In genomic region chr9:132600326-132600984, GRCh38 we compare ENCODE assay signal across 19 cellular contexts. TPM values are rescaled to one million over a fixed set of nuclear protein-coding genes. Genes with fewer than 3 reads are reported as not detected.
A peak's percentile ranks its signal among the peaks of the same experiment; 100 is the strongest.
DNase-seq lines count a peak whose midpoint lies in the region; ATAC-seq and TF ChIP-seq lines count a peak whose summit lies in the region.
"Had no signal": no experiment of that assay in that cellular context is flagged by ENCODE, and none has a peak within 500 bp of the region (broad histone marks: within the 10 kb centered on the region; RNA-seq: fewer than 3 reads in every experiment).

No MANE protein-coding gene starts in this region.

- H3K4me3 ChIP-seq in right atrium auricular region: no peak overlapping the region
- H3K4me3 ChIP-seq: BLaER1, HAP-1 had no signal

- peaks cover 0 to 13% of the 10 kb centered on the region in 2 donors for H3K4me1 ChIP-seq in right atrium auricular region
- H3K4me1 ChIP-seq: Caco-2, HAP-1 had no signal

- intact Hi-C loops in cardiac septum (cut with DNase I) (no loop called here), left ventricle myocardium superior (cut with micrococcal nuclease) (no loop called here)

- peaks cover 5% of the 10 kb centered on the region for H3K4me1 Mint-ChIP-seq in T-helper 2 cell treated with Interferon-gamma antibody and Interleukin-4, amounts not matched to agents 5 μg/mL and 100 μg/mL, for 36 hours (ENCODE audit: low read depth)
- H3K4me1 Mint-ChIP-seq: B cell had no signal

- H3K27me3 ChIP-seq in right atrium auricular region: no peaks in the 10 kb centered on the region
- H3K27me3 ChIP-seq: BLaER1 had no signal

- peaks cover 3% of the 10 kb centered on the region for H3K36me3 ChIP-seq in right atrium auricular region

- H3K4me3 Mint-ChIP-seq in T-helper 2 cell treated with Interferon-gamma antibody and Interleukin-4, amounts not matched to agents 5 μg/mL and 100 μg/mL, for 36 hours: no peak overlapping the region
- H3K4me3 Mint-ChIP-seq: B cell; CD4-positive, CD25-positive, alpha-beta regulatory T cell; CD8-positive, alpha-beta T cell; HFFc6 had no signal

- H3K27me3 Mint-ChIP-seq in T-helper 2 cell treated with Interferon-gamma antibody and Interleukin-4, amounts not matched to agents 5 μg/mL and 100 μg/mL, for 36 hours (ENCODE audit: low read depth): no peaks in the 10 kb centered on the region
- H3K27me3 Mint-ChIP-seq: B cell; CD4-positive, CD25-positive, alpha-beta regulatory T cell had no signal

- no peaks in the 10 kb centered on the region for H3K9me3 Mint-ChIP-seq in T-helper 2 cell treated with Interferon-gamma antibody and Interleukin-4, amounts not matched to agents 5 μg/mL and 100 μg/mL, for 36 hours
- H3K9me3 Mint-ChIP-seq: CD4-positive, CD25-positive, alpha-beta regulatory T cell; CD8-positive, alpha-beta T cell; HFFc6 had no signal

- no peak for TF ChIP-seq CTCF in right atrium auricular region (IDR thresholded peaks at IDR 0.05)

- H3K27ac ChIP-seq in right atrium auricular region: no peak overlapping the region
- H3K27ac ChIP-seq: 22Rv1, BLaER1, C4-2B had no signal

- DNase-seq in T-helper 2 cell treated with Interferon-gamma antibody and Interleukin-4, amounts not matched to agents 5 μg/mL and 100 μg/mL, for 36 hours (ENCODE audit: low spot score): no peak
- no peak for DNase-seq in T-helper 2 cell
- DNase-seq in cardiac septum (ENCODE audit: low spot score): peak; percentile 72
- DNase-seq in right atrium auricular region (ENCODE audit: low spot score): no peak
- DNase-seq in left ventricle myocardium superior: peak; percentile 41
- no peak for DNase-seq in anterior cingulate cortex (lab: John Stamatoyannopoulos, UW)
- DNase-seq: Caco-2; CD4-positive, CD25-positive, alpha-beta regulatory T cell; CD8-positive, alpha-beta T cell; DMS153; DND-41; GOT3; HFFc6 had no signal

- peaks cover 2% of the 10 kb centered on the region for H3K36me3 Mint-ChIP-seq in T-helper 2 cell treated with Interferon-gamma antibody and Interleukin-4, amounts not matched to agents 5 μg/mL and 100 μg/mL, for 36 hours (ENCODE audit: low read depth)

- ATAC-seq in left ventricle myocardium superior: peak; percentile 63
- ATAC-seq in HG02798 (IDR thresholded peaks at IDR 0.05; ENCODE audit: poor library complexity, unreplicated experiment): no peak
- ATAC-seq: CD8-positive, alpha-beta T cell had no signal

- H3K9me3 ChIP-seq in right atrium auricular region: no peaks in the 10 kb centered on the region
- H3K9me3 ChIP-seq: BLaER1, Caco-2, HAP-1 had no signal

- H3K27ac Mint-ChIP-seq in T-helper 2 cell treated with Interferon-gamma antibody and Interleukin-4, amounts not matched to agents 5 μg/mL and 100 μg/mL, for 36 hours: peak overlapping the region; percentile 24
- H3K27ac Mint-ChIP-seq: B cell; CD4-positive, CD25-positive, alpha-beta regulatory T cell; CD8-positive, alpha-beta T cell; HFFc6 had no signal

RNA-seq across cellular contexts. Expression of gene BARHL1, which starts 18.0 kb away (rescaled TPM):
- total RNA-seq in cardiac septum (not detected), right atrium auricular region (not detected), left ventricle myocardium superior (not detected)
- total RNA-seq: B cell; Caco-2; CD4-positive, CD25-positive, alpha-beta regulatory T cell; CD8-positive, alpha-beta T cell; HFFc6 had no signal

Comparison
In these comparisons a context has a peak if more than half of its experiments do, and no peak if none do; other contexts are left out.
1. DNase-seq: peak in cardiac septum (single experiment) and left ventricle myocardium superior (single experiment); none in T-helper 2 cell treated with Interferon-gamma antibody and Interleukin-4, amounts not matched to agents 5 μg/mL and 100 μg/mL, for 36 hours (single experiment), T-helper 2 cell (0 of 5), right atrium auricular region (single experiment) and anterior cingulate cortex (0 of 58).